1 cellular context compared by ENCODE assay signal in genomic region chr15:45168286-45168685, GRCh38.
TF ChIP-seq lines count a peak whose summit lies in the region.

No MANE protein-coding gene starts in this region.

TF ChIP-seq in HepG2, 621 proteins besides CTCF, POLR2A, EP300 and RAD21:
- no peak for TF ChIP-seq TAF15 (IDR thresholded peaks at IDR 0.05; ENCODE audit: low read depth, low read length, poor library complexity, severe bottlenecking)
- TF ChIP-seq ZNF264 (CRISPR knock-in tag; IDR thresholded peaks at IDR 0.05): no peak
- TF ChIP-seq GFI1 (CRISPR knock-in tag; IDR thresholded peaks at IDR 0.05; ENCODE audit: borderline replicate concordance): no peak
- no peak for TF ChIP-seq ZNF496 (CRISPR knock-in tag; IDR thresholded peaks at IDR 0.05; ENCODE audit: insufficient replicate concordance)
- TF ChIP-seq E2F5 (CRISPR knock-in tag; conservative IDR thresholded peaks at IDR 0.05): no peak
- no peak for TF ChIP-seq ZNF678 (CRISPR knock-in tag; IDR thresholded peaks at IDR 0.05)
- no peak for TF ChIP-seq TCF7L2 (IDR thresholded peaks at IDR 0.05; ENCODE audit: low read depth, low read length)
- no peak for TF ChIP-seq ZNF710 (CRISPR knock-in tag; IDR thresholded peaks at IDR 0.05; ENCODE audit: borderline replicate concordance)
- no peak for TF ChIP-seq ZBTB3 (CRISPR knock-in tag; IDR thresholded peaks at IDR 0.05; ENCODE audit: borderline replicate concordance, low read depth)
- no peak for TF ChIP-seq RBFOX2 (IDR thresholded peaks at IDR 0.05; ENCODE audit: low read depth, low read length)
- TF ChIP-seq ZSCAN20 (CRISPR knock-in tag; IDR thresholded peaks at IDR 0.05; ENCODE audit: borderline replicate concordance): no peak
- no peak for TF ChIP-seq ONECUT2 (CRISPR knock-in tag; IDR thresholded peaks at IDR 0.05)
- TF ChIP-seq FOXO1 (CRISPR knock-in tag; IDR thresholded peaks at IDR 0.05): no peak
